In the genomic region with DNA sequence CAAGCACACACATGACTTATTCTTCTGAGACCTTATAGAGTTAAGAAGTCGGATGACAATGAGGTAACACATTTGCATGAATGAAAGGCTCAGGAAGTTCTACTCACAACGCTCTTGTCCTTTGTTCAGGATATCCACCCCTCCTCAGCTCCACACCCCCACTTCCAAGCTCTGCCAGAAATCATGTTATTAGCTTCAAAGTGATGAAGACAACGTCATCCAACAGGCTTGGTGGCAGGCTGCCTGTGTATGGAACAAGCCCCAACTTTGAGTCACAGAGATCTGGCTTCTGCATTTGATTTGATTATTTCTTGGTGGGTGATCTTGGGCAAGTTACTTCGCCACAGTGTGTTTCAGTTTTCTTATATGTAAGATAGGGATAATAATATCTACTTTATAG, we compare ENCODE assay signal across 26 cellular contexts. TPM values are rescaled to one million over a fixed set of nuclear protein-coding genes. Genes with fewer than 3 reads are reported as not detected.
"Had no signal": no experiment of that assay in that cellular context is flagged by ENCODE, and none has a peak within 500 bp of the region (broad histone marks: within the 10 kb centered on the region; RNA-seq: fewer than 3 reads in every experiment).

No MANE protein-coding gene starts in this region.

- H3K27ac ChIP-seq: body of pancreas, SJSA1 had no signal

- H3K9me3 ChIP-seq: body of pancreas, SJSA1 had no signal

- H3K4me1 ChIP-seq: body of pancreas, SJSA1 had no signal

- H3K36me3 ChIP-seq: SJSA1 had no signal

- ATAC-seq: activated CD8-positive, alpha-beta memory T cell treated with anti-CD3 and anti-CD28 coated beads, Interleukin-2, amount 10 ng/mL, durations not matched to agents 7 days and 5 days; body of pancreas; Panc1; SK-N-SH treated with all-trans-retinoic acid at 6 μM for 48 hours; WTC11 had no signal

- DNase-seq: activated CD4-positive, alpha-beta T cell treated with anti-CD3 and anti-CD28 coated beads, Interleukin-2, amount 10 ng/mL, durations not matched to agents 24 days and 14 days; activated CD4-positive, alpha-beta T cell treated with anti-CD3 and anti-CD28 coated beads, Interleukin-2, amount 50 U/mL, for 48 hours; activated CD4-positive, CD25-positive, alpha-beta regulatory T cell treated with anti-CD3 and anti-CD28 coated beads, Interleukin-2, amount 50 U/mL, for 72 hours; activated CD8-positive, alpha-beta memory T cell treated with anti-CD3 and anti-CD28 coated beads, Interleukin-2, amount 10 ng/mL, durations not matched to agents 7 days and 5 days; activated effector memory CD4-positive, alpha-beta T cell treated with Interleukin-2 at 50 U/mL for 16 hours; activated naive CD4-positive, alpha-beta T cell; activated T-cell treated with anti-CD3 and anti-CD28 coated beads, Interleukin-2, amount 50 U/mL, for 24 hours; aorta; body of pancreas; KG1; NCI-H1105; NCI-H1436; NCI-H1694 treated with DMSO at 0.1 percent for 48 hours; NCI-H2029 treated with DMSO at 0.1 percent for 48 hours; NCI-H345; NCI-H69; NK-92 treated with Interleukin-12 subunit alpha and Interleukin-12 subunit beta, amount 100 ng/mL, for 24 hours; OCI-M1; RPMI8226; SW 1271 had no signal

- H3K27me3 ChIP-seq: body of pancreas, SJSA1 had no signal

- H3K4me3 ChIP-seq: body of pancreas, SJSA1 had no signal

RNA-seq across cellular contexts. Expression of a gene that starts 12.4 kb away (rescaled TPM):
- total RNA-seq: activated CD4-positive, alpha-beta T cell treated with anti-CD3 and anti-CD28 coated beads, Interleukin-2, amount 10 ng/mL, durations not matched to agents 24 days and 14 days; activated CD8-positive, alpha-beta memory T cell treated with anti-CD3 and anti-CD28 coated beads, Interleukin-2, amount 10 ng/mL, durations not matched to agents 7 days and 5 days; activated T-helper 1 cell treated with anti-CD3 and anti-CD28 coated beads, Interleukin-12 subunit alpha, Interleukin-12 subunit beta, Interleukin-2, Interleukin-4 antibody, amounts not matched to agents 30 ng/mL and 10 ng/mL and 1 ng/mL, durations not matched to agents 14 hours and 24 hours and 36 hours had no signal
- polyA plus RNA-seq: IgD-negative memory B cell had no signal
